ENCODE assay signal across 17 cellular contexts in the genomic region with DNA sequence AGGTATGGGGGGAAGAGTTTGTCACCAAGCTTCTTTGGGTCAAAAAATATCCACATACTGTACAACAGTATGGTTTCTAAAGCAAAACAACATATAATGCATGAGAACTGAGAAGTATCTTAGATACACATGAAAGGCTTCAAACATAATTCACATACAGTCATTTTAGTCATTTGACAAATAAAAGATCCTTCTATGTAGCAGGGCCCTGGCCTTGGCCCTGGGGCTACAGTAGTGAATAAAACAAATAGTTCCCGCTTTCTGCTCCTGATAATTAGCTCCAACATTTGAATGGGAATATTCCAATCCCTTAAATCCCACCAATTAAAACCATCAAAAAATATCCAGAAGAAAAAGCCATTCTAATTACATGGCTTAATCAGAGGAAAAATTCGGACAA. TPM values are rescaled to one million over a fixed set of nuclear protein-coding genes. Genes with fewer than 3 reads are reported as not detected.
DNase-seq lines count a peak whose midpoint lies in the region; ATAC-seq and TF ChIP-seq lines count a peak whose summit lies in the region.
"Had no signal": no experiment of that assay in that cellular context is flagged by ENCODE, and none has a peak within 500 bp of the region (broad histone marks: within the 10 kb centered on the region; RNA-seq: fewer than 3 reads in every experiment).

No MANE protein-coding gene starts in this region.

- no peaks in the 10 kb centered on the region for H3K9me3 ChIP-seq in HCT116 (ENCODE audit: control insufficient read depth in 1 of 2, insufficient read depth in 1 of 2, low read depth in 1 of 2, low read length in 2 of 2)
- H3K9me3 ChIP-seq in RWPE2 (ENCODE audit: severe bottlenecking): no peaks in the 10 kb centered on the region
- H3K9me3 ChIP-seq: A549 had no signal

- BruUV-seq in HCT116 (replicated peaks; lab: Mats Ljungman, UMichigan): no TSS peak

- no peak for TF ChIP-seq POLR2A in HCT116 (IDR thresholded peaks at IDR 0.05; ENCODE audit: borderline replicate concordance, extremely low read depth, insufficient read depth, insufficient read length)

- H2AFZ ChIP-seq in ACC112 (ENCODE audit: low read length, unreplicated experiment) (no peak overlapping the region), HCT116 (ENCODE audit: low read depth, low read length, poor library complexity, severe bottlenecking) (no peak overlapping the region)

- H3K36me3 ChIP-seq in ACC112 (ENCODE audit: insufficient read depth, low read length) (peaks cover 5% of the 10 kb centered on the region; the same call in 1 of the 2 replicates), HCT116 (ENCODE audit: control insufficient read depth in 1 of 2, insufficient read depth in 2 of 2, low read length in 2 of 2) (peaks cover 3 to 13% of the 10 kb centered on the region in 2 experiments; a peak in 3 of 4 replicates), RWPE2 (ENCODE audit: low read depth) (peaks cover 34% of the 10 kb centered on the region)

- DNase-seq in HCT116 (ENCODE audit: low read depth, low spot score) (no peak), RWPE2 (ENCODE audit: low spot score) (no peak), epidermal melanocyte (ENCODE audit: insufficient read length, low spot score) (peak; percentile 48), RKO (ENCODE audit: low spot score) (no peak), pons (ENCODE audit: low spot score) (no peak)
- DNase-seq: C1 segment of cervical spinal cord, DMS 273 treated with DMSO at 0.1 percent for 48 hours, H9, NCI-H187 treated with DMSO at 0.1 percent for 48 hours, NCI-H345, NCI-H526, Right ventricle myocardium superior had no signal

- H3K79me2 ChIP-seq in ACC112 (ENCODE audit: control insufficient read depth, insufficient read depth, low read length, unreplicated experiment) (peaks cover 22% of the 10 kb centered on the region), HCT116 (ENCODE audit: insufficient read depth, low read length) (peaks cover 19% of the 10 kb centered on the region; the same call in 1 of the 2 replicates)

- no peak for TF ChIP-seq CTCF in HCT116 (IDR thresholded peaks at IDR 0.05 in 2 of 3, conservative IDR thresholded peaks at IDR 0.05 in 1 of 3; ENCODE audit: borderline replicate concordance in 1 of 3, insufficient read depth in 1 of 3, low read depth in 2 of 3, low read length in 2 of 3)
- TF ChIP-seq CTCF in RWPE2 (IDR thresholded peaks at IDR 0.05; ENCODE audit: poor library complexity, severe bottlenecking): no peak

- no peaks in the 10 kb centered on the region for H4K20me1 ChIP-seq in HCT116 (ENCODE audit: insufficient read depth)

- POLR2A ChIA-PET in HCT116 (lab: Charles Lee): interaction anchor here (1.4 to 1.5 kb wide), 2 partner anchors 7 to 17 kb away, joined by 3 to 4 read pairs; no protein-coding TSS in a partner anchor

- H3K27me3 ChIP-seq in ACC112 (ENCODE audit: insufficient read depth, low read length): no peaks in the 10 kb centered on the region
- no peaks in the 10 kb centered on the region for H3K27me3 ChIP-seq in HCT116 (ENCODE audit: insufficient read depth, low read length)
- no peaks in the 10 kb centered on the region for H3K27me3 ChIP-seq in RWPE2 (ENCODE audit: insufficient read depth, poor library complexity, severe bottlenecking)

- CTCF ChIA-PET in HCT116 (lab: Charles Lee): interaction anchor here (1.6 to 2.1 kb wide), 2 partner anchors 13 to 78 kb away, joined by 4 to 6 read pairs; no protein-coding TSS in a partner anchor

- peaks cover 69% of the 10 kb centered on the region for H3K4me1 ChIP-seq in ACC112 (ENCODE audit: control insufficient read depth, insufficient read depth, low read length, unreplicated experiment)
- H3K4me1 ChIP-seq in HCT116 (ENCODE audit: control insufficient read depth in 1 of 2, insufficient read depth in 2 of 2, low read length in 2 of 2): peaks cover 89 to 100% of the 10 kb centered on the region in 2 experiments
- H3K4me1 ChIP-seq in RWPE2 (ENCODE audit: insufficient read depth, poor library complexity, severe bottlenecking): peaks cover 42% of the 10 kb centered on the region

- H3K4me2 ChIP-seq in HCT116 (ENCODE audit: low read length): peak overlapping the region; percentile 65

- no peak for ATAC-seq in HCT116
- ATAC-seq in RWPE2 (ENCODE audit: low read depth): no peak
- ATAC-seq in GM19395 (IDR thresholded peaks at IDR 0.05; ENCODE audit: unreplicated experiment): no peak
- ATAC-seq in GM19035 (IDR thresholded peaks at IDR 0.05; ENCODE audit: unreplicated experiment): no peak
- ATAC-seq: A549 had no signal

- peak overlapping the region; percentile 49 for H3K27ac ChIP-seq in ACC112 (ENCODE audit: low read depth, low read length)
- H3K27ac ChIP-seq in HCT116 (ENCODE audit: low read depth, low read length): peak overlapping the region; percentile 92
- peak overlapping the region; percentile 81 for H3K27ac ChIP-seq in RWPE2 (ENCODE audit: poor library complexity, severe bottlenecking)
- H3K27ac ChIP-seq: HL-60 had no signal

- intact Hi-C loops in HCT116 (cut with micrococcal nuclease): no loop called here

- RAD21 ChIA-PET in HCT116 (lab: Charles Lee; ENCODE audit: low non-redundant PET in 1 of 2, low total read pairs in 2 of 2, uncharacterized antibody in 2 of 2, unreplicated experiment in 2 of 2): interaction anchor here in 1 of 2 experiments (1.1 kb wide), 1 partner anchor 77 kb away, joined by 3 read pairs; no protein-coding TSS in a partner anchor

- no peaks in the 10 kb centered on the region for H3K9me2 ChIP-seq in HCT116 (ENCODE audit: insufficient read depth)

- TF ChIP-seq RAD21 in HCT116 (IDR thresholded peaks at IDR 0.05; ENCODE audit: low read depth): no peak

- H3K4me3 ChIP-seq in ACC112 (ENCODE audit: low read depth, low read length): no peak overlapping the region
- H3K4me3 ChIP-seq in HCT116 (replicated peaks in 1 of 2; ENCODE audit: low read depth in 1 of 2, low read length in 2 of 2): no peak overlapping the region
- no peak overlapping the region for H3K4me3 ChIP-seq in RWPE2 (ENCODE audit: severe bottlenecking)
- H3K4me3 ChIP-seq: A549 had no signal

- H3K9ac ChIP-seq in HCT116 (ENCODE audit: low read length): peak overlapping the region; percentile 16

TF ChIP-seq in HCT116, 20 proteins besides CTCF, POLR2A, EP300 and RAD21:
- TF ChIP-seq FOSL1 (IDR thresholded peaks at IDR 0.05; ENCODE audit: low read depth) (no peak), CBX3 (IDR thresholded peaks at IDR 0.05; ENCODE audit: low read depth) (no peak), JUND (IDR thresholded peaks at IDR 0.05) (no peak), EGR1 (IDR thresholded peaks at IDR 0.05; ENCODE audit: low read depth) (no peak)
- TF ChIP-seq, protein P1, sequence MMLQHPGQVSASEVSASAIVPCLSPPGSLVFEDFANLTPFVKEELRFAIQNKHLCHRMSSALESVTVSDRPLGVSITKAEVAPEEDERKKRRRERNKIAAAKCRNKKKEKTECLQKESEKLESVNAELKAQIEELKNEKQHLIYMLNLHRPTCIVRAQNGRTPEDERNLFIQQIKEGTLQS (IDR thresholded peaks at IDR 0.05): no peak

RNA-seq across cellular contexts. Expression of a gene that starts 51.3 kb away (rescaled TPM):
- 105 TPM for total RNA-seq in HCT116 (2021; ENCODE audit: unreplicated experiment)
- 64.0 and 76.1 TPM in 2 replicates for polyA plus RNA-seq in HCT116 (2012)
